In the genomic region with DNA sequence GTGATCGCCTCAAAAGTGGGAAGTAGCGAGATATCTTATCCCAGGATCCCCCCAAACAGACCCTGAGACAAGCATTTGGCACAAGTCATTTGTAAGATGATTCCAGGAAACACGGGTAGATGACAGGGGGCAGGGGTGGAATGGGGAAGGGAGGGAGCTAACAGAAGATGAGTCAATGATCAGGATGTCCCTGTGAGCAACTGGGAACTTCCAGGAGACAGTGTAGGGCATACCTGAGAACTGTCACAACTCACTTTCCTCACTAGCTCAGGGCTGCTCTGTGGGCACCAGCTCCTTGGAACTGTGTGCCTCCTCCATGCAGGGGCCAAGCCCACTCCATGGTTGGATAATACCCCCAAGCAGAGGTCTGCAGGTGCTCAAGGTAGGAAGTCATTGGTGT, we compare ENCODE assay signal across 1 cellular context.
TF ChIP-seq lines count a peak whose summit lies in the region.

No MANE protein-coding gene starts in this region.

TF ChIP-seq in A549, 52 proteins besides CTCF, POLR2A, EP300 and RAD21 (continued from another document):
- TF ChIP-seq CBX8 (IDR thresholded peaks at IDR 0.05): no peak
- no peak for TF ChIP-seq EHMT2 (IDR thresholded peaks at IDR 0.05; ENCODE audit: low read depth)
- TF ChIP-seq CBX2 (IDR thresholded peaks at IDR 0.05; ENCODE audit: borderline replicate concordance, low read depth): no peak
- TF ChIP-seq HOXA7 (CRISPR knock-in tag; IDR thresholded peaks at IDR 0.05): no peak
